1 cellular context compared by ENCODE assay signal in genomic region chr12:6765634-6766581, GRCh38.
TF ChIP-seq lines count a peak whose summit lies in the region.

A gene with protein sequence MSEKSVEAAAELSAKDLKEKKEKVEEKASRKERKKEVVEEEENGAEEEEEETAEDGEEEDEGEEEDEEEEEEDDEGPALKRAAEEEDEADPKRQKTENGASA (plus strand): TSS chr12:6766363. CDS start chr12:6766706, 343 bp downstream.

TF ChIP-seq in GM12878, 131 proteins besides CTCF, POLR2A, EP300 and RAD21 (continued from another document):
- TF ChIP-seq CUX1 (IDR thresholded peaks at IDR 0.05; ENCODE audit: insufficient replicate concordance, low read depth, low read length), result no peak
- TF ChIP-seq HDAC2 (IDR thresholded peaks at IDR 0.05), result no peak
- TF ChIP-seq ZNF384 (IDR thresholded peaks at IDR 0.05; ENCODE audit: borderline replicate concordance, low read depth, low read length), result no peak
- no peak for TF ChIP-seq POLR2AphosphoS2 (IDR thresholded peaks at IDR 0.05; ENCODE audit: low read depth, low read length)
- TF ChIP-seq RELB (IDR thresholded peaks at IDR 0.05; ENCODE audit: low read depth), result peak; percentile 50; the same call in 1 of the 2 replicates
- TF ChIP-seq NFIC (IDR thresholded peaks at IDR 0.05; ENCODE audit: low read depth, low read length), result no peak
- peak; percentile 4; the same call in 1 of the 2 replicates for TF ChIP-seq YY1 (IDR thresholded peaks at IDR 0.05; ENCODE audit: low read depth, low read length)
- no peak for TF ChIP-seq SUZ12 (IDR thresholded peaks at IDR 0.05; ENCODE audit: unreplicated experiment)
- peak in 1 of 2 experiments; percentile 96; a peak in 2 of 3 replicates for TF ChIP-seq EGR1 (IDR thresholded peaks at IDR 0.05; ENCODE audit: borderline replicate concordance in 1 of 2, low read depth in 2 of 2, low read length in 2 of 2)
- TF ChIP-seq SREBF2 (IDR thresholded peaks at IDR 0.05; ENCODE audit: low read length), result no peak
- TF ChIP-seq IKZF2 (IDR thresholded peaks at IDR 0.05), result peak; percentile 43 to 44; a peak in 2 of 4 replicates
- no peak for TF ChIP-seq ZNF622 (IDR thresholded peaks at IDR 0.05)
- no peak for TF ChIP-seq ZZZ3 (IDR thresholded peaks at IDR 0.05; ENCODE audit: control insufficient read depth, insufficient read length, low read depth)
- no peak for TF ChIP-seq USF2 (IDR thresholded peaks at IDR 0.05; ENCODE audit: borderline replicate concordance, low read depth, low read length)
- TF ChIP-seq POU2F2 (IDR thresholded peaks at IDR 0.05; ENCODE audit: borderline replicate concordance, low read depth, low read length), result 0 out of 3 replicates have a peak, but pooled peaks have one; percentile 35
- TF ChIP-seq NRF1 (conservative IDR thresholded peaks at IDR 0.05; ENCODE audit: low read depth, low read length), result no peak
- no peak for TF ChIP-seq RAD51 (IDR thresholded peaks at IDR 0.05)
- peak; percentile 32; the same call in 1 of the 2 replicates for TF ChIP-seq EED (IDR thresholded peaks at IDR 0.05; ENCODE audit: low read depth)
- no peak for TF ChIP-seq STAT1 (conservative IDR thresholded peaks at IDR 0.05)
- TF ChIP-seq, protein P1, sequence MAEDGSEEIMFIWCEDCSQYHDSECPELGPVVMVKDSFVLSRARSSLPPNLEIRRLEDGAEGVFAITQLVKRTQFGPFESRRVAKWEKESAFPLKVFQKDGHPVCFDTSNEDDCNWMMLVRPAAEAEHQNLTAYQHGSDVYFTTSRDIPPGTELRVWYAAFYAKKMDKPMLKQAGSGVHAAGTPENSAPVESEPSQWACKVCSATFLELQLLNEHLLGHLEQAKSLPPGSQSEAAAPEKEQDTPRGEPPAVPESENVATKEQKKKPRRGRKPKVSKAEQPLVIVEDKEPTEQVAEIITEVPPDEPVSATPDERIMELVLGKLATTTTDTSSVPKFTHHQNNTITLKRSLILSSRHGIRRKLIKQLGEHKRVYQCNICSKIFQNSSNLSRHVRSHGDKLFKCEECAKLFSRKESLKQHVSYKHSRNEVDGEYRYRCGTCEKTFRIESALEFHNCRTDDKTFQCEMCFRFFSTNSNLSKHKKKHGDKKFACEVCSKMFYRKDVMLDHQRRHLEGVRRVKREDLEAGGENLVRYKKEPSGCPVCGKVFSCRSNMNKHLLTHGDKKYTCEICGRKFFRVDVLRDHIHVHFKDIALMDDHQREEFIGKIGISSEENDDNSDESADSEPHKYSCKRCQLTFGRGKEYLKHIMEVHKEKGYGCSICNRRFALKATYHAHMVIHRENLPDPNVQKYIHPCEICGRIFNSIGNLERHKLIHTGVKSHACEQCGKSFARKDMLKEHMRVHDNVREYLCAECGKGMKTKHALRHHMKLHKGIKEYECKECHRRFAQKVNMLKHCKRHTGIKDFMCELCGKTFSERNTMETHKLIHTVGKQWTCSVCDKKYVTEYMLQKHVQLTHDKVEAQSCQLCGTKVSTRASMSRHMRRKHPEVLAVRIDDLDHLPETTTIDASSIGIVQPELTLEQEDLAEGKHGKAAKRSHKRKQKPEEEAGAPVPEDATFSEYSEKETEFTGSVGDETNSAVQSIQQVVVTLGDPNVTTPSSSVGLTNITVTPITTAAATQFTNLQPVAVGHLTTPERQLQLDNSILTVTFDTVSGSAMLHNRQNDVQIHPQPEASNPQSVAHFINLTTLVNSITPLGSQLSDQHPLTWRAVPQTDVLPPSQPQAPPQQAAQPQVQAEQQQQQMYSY (CRISPR knock-in tag; IDR thresholded peaks at IDR 0.05), result no peak
- TF ChIP-seq RFX5 (IDR thresholded peaks at IDR 0.05; ENCODE audit: low read depth, low read length), result no peak
- TF ChIP-seq IKZF1 (conservative IDR thresholded peaks at IDR 0.05), result peak; percentile 57; the same call in 1 of the 2 replicates
- TF ChIP-seq SIN3A (IDR thresholded peaks at IDR 0.05; ENCODE audit: low read depth, low read length), result 0 out of 2 replicates have a peak, but pooled peaks have one; percentile 37
- no peak for TF ChIP-seq ATF3 (IDR thresholded peaks at IDR 0.05; ENCODE audit: borderline replicate concordance, extremely low read depth, low read depth, low read length)
- TF ChIP-seq TCF3 (IDR thresholded peaks at IDR 0.05; ENCODE audit: borderline replicate concordance, insufficient read depth, low read depth, low read length), result 0 out of 2 replicates have a peak, but pooled peaks have one; percentile 13
- TF ChIP-seq NFXL1 (IDR thresholded peaks at IDR 0.05; ENCODE audit: borderline replicate concordance), result no peak
- 0 out of 2 replicates have a peak, but pooled peaks have one; percentile 26 for TF ChIP-seq SPI1 (IDR thresholded peaks at IDR 0.05; ENCODE audit: borderline replicate concordance, insufficient read depth, low read depth, low read length)
- no peak for TF ChIP-seq TAF1 (IDR thresholded peaks at IDR 0.05; ENCODE audit: borderline replicate concordance, low read depth, low read length)
- no peak; the same call in 1 of the 2 replicates for TF ChIP-seq PKNOX1 (IDR thresholded peaks at IDR 0.05)
